Comparison of ENCODE assay signal across 1 cellular context in the genomic region with DNA sequence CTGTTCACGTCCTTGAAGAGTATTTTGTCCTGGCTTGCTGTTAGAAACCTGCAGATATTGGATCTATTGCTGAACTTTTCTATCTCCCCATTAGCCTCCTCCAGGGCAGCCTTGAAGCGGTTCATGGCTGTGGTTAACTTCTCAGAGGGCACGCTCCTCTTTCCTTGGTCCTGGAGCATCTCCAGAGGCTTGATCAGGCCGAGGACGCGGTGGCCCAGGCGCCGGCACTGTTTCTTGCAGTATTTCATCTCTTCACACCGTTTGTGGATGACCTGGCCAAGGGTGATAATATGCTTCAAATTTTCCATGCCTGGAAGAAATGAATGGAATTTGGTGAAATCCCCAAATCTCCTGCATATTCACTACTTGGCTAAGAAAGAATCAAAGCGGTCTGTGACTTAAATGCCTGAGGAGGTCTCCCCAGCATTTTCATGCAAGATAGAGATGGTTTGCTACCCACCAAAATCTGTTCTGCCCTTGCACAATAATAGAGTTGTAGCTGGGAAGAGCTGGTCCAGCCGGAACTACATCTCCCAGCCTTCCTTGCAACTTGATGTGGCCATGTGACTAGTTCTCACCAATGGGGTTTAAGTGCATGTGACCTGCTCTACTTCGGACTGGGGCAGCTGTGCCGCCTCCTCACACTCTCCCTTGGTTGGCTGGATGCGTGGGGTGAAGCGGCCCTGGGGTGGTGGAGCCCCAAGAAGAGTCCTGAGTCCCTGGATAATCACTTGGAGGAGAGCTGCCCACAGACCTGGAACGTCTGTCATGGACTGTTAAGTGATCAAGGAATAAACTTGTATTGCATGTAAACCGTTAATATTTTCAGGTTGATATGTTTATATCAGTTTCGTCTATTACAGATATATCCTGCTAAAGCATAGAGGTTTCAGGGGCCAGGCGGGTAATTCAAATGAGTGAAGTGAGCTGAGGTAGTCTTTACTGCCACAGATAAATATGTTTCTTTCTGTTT.
A peak's percentile ranks its signal among the peaks of the same experiment; 100 is the strongest.
TF ChIP-seq lines count a peak whose summit lies in the region.

No MANE protein-coding gene starts in this region.

TF ChIP-seq in K562, 482 proteins besides CTCF, POLR2A, EP300 and RAD21 (continued from another document and continues in another):
- TF ChIP-seq, protein P1, sequence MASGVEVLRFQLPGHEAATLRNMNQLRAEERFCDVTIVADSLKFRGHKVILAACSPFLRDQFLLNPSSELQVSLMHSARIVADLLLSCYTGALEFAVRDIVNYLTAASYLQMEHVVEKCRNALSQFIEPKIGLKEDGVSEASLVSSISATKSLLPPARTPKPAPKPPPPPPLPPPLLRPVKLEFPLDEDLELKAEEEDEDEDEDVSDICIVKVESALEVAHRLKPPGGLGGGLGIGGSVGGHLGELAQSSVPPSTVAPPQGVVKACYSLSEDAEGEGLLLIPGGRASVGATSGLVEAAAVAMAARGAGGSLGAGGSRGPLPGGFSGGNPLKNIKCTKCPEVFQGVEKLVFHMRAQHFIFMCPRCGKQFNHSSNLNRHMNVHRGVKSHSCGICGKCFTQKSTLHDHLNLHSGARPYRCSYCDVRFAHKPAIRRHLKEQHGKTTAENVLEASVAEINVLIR (CRISPR knock-in tag; IDR thresholded peaks at IDR 0.05), result no peak
- TF ChIP-seq ELF1 (tag; IDR thresholded peaks at IDR 0.05) (no peak), RAD51 (IDR thresholded peaks at IDR 0.05; ENCODE audit: borderline replicate concordance, low read depth) (peak; percentile 98), NCOA4 (IDR thresholded peaks at IDR 0.05; ENCODE audit: partially characterized antibody) (no peak), ETV1 (tag; conservative IDR thresholded peaks at IDR 0.05; ENCODE audit: low read depth) (no peak), ZNF133 (CRISPR knock-in tag; IDR thresholded peaks at IDR 0.05) (no peak), EWSR1 (IDR thresholded peaks at IDR 0.05; ENCODE audit: borderline replicate concordance, low read depth, partially characterized antibody) (no peak), CHD2 (IDR thresholded peaks at IDR 0.05; ENCODE audit: low read depth, low read length) (peak; percentile 77), CREB1 (IDR thresholded peaks at IDR 0.05) (peak; percentile 40; the same call in 1 of the 2 replicates), CREB1 (CRISPR knock-in tag; IDR thresholded peaks at IDR 0.05) (no peak), MECOM (CRISPR knock-in tag; IDR thresholded peaks at IDR 0.05) (no peak), KDM5B (IDR thresholded peaks at IDR 0.05; ENCODE audit: insufficient replicate concordance, low read depth, low read length) (peak; percentile 79), ZNF143 (CRISPR knock-in tag; IDR thresholded peaks at IDR 0.05) (peak; percentile 95), NR2C1 (IDR thresholded peaks at IDR 0.05) (peak; percentile 70), NR2C1 (tag; IDR thresholded peaks at IDR 0.05) (peak; percentile 89), GABPA (tag; conservative IDR thresholded peaks at IDR 0.05; ENCODE audit: low read depth) (no peak), SMARCE1 (IDR thresholded peaks at IDR 0.05) (no peak), SNIP1 (IDR thresholded peaks at IDR 0.05; ENCODE audit: low read depth) (no peak), DIDO1 (tag; IDR thresholded peaks at IDR 0.05; ENCODE audit: low read depth) (no peak), TBL1XR1 (IDR thresholded peaks at IDR 0.05; ENCODE audit: low read length in 2 of 2) (no peak)
- TF ChIP-seq, protein P2, sequence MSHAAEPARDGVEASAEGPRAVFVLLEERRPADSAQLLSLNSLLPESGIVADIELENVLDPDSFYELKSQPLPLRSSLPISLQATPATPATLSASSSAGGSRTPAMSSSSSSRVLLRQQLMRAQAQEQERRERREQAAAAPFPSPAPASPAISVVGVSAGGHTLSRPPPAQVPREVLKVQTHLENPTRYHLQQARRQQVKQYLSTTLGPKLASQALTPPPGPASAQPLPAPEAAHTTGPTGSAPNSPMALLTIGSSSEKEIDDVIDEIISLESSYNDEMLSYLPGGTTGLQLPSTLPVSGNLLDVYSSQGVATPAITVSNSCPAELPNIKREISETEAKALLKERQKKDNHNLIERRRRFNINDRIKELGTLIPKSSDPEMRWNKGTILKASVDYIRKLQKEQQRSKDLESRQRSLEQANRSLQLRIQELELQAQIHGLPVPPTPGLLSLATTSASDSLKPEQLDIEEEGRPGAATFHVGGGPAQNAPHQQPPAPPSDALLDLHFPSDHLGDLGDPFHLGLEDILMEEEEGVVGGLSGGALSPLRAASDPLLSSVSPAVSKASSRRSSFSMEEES (CRISPR knock-in tag; IDR thresholded peaks at IDR 0.05), result peak; percentile 70
- TF ChIP-seq, protein P3, sequence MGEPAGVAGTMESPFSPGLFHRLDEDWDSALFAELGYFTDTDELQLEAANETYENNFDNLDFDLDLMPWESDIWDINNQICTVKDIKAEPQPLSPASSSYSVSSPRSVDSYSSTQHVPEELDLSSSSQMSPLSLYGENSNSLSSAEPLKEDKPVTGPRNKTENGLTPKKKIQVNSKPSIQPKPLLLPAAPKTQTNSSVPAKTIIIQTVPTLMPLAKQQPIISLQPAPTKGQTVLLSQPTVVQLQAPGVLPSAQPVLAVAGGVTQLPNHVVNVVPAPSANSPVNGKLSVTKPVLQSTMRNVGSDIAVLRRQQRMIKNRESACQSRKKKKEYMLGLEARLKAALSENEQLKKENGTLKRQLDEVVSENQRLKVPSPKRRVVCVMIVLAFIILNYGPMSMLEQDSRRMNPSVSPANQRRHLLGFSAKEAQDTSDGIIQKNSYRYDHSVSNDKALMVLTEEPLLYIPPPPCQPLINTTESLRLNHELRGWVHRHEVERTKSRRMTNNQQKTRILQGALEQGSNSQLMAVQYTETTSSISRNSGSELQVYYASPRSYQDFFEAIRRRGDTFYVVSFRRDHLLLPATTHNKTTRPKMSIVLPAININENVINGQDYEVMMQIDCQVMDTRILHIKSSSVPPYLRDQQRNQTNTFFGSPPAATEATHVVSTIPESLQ (CRISPR knock-in tag; IDR thresholded peaks at IDR 0.05), result no peak
- TF ChIP-seq, protein P4, sequence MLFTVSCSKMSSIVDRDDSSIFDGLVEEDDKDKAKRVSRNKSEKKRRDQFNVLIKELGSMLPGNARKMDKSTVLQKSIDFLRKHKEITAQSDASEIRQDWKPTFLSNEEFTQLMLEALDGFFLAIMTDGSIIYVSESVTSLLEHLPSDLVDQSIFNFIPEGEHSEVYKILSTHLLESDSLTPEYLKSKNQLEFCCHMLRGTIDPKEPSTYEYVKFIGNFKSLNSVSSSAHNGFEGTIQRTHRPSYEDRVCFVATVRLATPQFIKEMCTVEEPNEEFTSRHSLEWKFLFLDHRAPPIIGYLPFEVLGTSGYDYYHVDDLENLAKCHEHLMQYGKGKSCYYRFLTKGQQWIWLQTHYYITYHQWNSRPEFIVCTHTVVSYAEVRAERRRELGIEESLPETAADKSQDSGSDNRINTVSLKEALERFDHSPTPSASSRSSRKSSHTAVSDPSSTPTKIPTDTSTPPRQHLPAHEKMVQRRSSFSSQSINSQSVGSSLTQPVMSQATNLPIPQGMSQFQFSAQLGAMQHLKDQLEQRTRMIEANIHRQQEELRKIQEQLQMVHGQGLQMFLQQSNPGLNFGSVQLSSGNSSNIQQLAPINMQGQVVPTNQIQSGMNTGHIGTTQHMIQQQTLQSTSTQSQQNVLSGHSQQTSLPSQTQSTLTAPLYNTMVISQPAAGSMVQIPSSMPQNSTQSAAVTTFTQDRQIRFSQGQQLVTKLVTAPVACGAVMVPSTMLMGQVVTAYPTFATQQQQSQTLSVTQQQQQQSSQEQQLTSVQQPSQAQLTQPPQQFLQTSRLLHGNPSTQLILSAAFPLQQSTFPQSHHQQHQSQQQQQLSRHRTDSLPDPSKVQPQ (CRISPR knock-in tag; IDR thresholded peaks at IDR 0.05; ENCODE audit: borderline replicate concordance), result no peak
- TF ChIP-seq, protein P5, sequence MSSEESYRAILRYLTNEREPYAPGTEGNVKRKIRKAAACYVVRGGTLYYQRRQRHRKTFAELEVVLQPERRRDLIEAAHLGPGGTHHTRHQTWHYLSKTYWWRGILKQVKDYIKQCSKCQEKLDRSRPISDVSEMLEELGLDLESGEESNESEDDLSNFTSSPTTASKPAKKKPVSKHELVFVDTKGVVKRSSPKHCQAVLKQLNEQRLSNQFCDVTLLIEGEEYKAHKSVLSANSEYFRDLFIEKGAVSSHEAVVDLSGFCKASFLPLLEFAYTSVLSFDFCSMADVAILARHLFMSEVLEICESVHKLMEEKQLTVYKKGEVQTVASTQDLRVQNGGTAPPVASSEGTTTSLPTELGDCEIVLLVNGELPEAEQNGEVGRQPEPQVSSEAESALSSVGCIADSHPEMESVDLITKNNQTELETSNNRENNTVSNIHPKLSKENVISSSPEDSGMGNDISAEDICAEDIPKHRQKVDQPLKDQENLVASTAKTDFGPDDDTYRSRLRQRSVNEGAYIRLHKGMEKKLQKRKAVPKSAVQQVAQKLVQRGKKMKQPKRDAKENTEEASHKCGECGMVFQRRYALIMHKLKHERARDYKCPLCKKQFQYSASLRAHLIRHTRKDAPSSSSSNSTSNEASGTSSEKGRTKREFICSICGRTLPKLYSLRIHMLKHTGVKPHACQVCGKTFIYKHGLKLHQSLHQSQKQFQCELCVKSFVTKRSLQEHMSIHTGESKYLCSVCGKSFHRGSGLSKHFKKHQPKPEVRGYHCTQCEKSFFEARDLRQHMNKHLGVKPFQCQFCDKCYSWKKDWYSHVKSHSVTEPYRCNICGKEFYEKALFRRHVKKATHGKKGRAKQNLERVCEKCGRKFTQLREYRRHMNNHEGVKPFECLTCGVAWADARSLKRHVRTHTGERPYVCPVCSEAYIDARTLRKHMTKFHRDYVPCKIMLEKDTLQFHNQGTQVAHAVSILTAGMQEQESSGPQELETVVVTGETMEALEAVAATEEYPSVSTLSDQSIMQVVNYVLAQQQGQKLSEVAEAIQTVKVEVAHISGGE (CRISPR knock-in tag; IDR thresholded peaks at IDR 0.05), result no peak
- TF ChIP-seq, protein P6, sequence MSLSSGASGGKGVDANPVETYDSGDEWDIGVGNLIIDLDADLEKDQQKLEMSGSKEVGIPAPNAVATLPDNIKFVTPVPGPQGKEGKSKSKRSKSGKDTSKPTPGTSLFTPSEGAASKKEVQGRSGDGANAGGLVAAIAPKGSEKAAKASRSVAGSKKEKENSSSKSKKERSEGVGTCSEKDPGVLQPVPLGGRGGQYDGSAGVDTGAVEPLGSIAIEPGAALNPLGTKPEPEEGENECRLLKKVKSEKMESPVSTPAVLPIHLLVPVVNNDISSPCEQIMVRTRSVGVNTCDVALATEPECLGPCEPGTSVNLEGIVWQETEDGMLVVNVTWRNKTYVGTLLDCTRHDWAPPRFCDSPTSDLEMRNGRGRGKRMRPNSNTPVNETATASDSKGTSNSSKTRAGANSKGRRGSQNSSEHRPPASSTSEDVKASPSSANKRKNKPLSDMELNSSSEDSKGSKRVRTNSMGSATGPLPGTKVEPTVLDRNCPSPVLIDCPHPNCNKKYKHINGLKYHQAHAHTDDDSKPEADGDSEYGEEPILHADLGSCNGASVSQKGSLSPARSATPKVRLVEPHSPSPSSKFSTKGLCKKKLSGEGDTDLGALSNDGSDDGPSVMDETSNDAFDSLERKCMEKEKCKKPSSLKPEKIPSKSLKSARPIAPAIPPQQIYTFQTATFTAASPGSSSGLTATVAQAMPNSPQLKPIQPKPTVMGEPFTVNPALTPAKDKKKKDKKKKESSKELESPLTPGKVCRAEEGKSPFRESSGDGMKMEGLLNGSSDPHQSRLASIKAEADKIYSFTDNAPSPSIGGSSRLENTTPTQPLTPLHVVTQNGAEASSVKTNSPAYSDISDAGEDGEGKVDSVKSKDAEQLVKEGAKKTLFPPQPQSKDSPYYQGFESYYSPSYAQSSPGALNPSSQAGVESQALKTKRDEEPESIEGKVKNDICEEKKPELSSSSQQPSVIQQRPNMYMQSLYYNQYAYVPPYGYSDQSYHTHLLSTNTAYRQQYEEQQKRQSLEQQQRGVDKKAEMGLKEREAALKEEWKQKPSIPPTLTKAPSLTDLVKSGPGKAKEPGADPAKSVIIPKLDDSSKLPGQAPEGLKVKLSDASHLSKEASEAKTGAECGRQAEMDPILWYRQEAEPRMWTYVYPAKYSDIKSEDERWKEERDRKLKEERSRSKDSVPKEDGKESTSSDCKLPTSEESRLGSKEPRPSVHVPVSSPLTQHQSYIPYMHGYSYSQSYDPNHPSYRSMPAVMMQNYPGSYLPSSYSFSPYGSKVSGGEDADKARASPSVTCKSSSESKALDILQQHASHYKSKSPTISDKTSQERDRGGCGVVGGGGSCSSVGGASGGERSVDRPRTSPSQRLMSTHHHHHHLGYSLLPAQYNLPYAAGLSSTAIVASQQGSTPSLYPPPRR (CRISPR knock-in tag; IDR thresholded peaks at IDR 0.05; ENCODE audit: borderline replicate concordance), result no peak
- TF ChIP-seq, protein P7, sequence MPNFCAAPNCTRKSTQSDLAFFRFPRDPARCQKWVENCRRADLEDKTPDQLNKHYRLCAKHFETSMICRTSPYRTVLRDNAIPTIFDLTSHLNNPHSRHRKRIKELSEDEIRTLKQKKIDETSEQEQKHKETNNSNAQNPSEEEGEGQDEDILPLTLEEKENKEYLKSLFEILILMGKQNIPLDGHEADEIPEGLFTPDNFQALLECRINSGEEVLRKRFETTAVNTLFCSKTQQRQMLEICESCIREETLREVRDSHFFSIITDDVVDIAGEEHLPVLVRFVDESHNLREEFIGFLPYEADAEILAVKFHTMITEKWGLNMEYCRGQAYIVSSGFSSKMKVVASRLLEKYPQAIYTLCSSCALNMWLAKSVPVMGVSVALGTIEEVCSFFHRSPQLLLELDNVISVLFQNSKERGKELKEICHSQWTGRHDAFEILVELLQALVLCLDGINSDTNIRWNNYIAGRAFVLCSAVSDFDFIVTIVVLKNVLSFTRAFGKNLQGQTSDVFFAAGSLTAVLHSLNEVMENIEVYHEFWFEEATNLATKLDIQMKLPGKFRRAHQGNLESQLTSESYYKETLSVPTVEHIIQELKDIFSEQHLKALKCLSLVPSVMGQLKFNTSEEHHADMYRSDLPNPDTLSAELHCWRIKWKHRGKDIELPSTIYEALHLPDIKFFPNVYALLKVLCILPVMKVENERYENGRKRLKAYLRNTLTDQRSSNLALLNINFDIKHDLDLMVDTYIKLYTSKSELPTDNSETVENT (CRISPR knock-in tag; IDR thresholded peaks at IDR 0.05), result no peak
- TF ChIP-seq, protein P8, sequence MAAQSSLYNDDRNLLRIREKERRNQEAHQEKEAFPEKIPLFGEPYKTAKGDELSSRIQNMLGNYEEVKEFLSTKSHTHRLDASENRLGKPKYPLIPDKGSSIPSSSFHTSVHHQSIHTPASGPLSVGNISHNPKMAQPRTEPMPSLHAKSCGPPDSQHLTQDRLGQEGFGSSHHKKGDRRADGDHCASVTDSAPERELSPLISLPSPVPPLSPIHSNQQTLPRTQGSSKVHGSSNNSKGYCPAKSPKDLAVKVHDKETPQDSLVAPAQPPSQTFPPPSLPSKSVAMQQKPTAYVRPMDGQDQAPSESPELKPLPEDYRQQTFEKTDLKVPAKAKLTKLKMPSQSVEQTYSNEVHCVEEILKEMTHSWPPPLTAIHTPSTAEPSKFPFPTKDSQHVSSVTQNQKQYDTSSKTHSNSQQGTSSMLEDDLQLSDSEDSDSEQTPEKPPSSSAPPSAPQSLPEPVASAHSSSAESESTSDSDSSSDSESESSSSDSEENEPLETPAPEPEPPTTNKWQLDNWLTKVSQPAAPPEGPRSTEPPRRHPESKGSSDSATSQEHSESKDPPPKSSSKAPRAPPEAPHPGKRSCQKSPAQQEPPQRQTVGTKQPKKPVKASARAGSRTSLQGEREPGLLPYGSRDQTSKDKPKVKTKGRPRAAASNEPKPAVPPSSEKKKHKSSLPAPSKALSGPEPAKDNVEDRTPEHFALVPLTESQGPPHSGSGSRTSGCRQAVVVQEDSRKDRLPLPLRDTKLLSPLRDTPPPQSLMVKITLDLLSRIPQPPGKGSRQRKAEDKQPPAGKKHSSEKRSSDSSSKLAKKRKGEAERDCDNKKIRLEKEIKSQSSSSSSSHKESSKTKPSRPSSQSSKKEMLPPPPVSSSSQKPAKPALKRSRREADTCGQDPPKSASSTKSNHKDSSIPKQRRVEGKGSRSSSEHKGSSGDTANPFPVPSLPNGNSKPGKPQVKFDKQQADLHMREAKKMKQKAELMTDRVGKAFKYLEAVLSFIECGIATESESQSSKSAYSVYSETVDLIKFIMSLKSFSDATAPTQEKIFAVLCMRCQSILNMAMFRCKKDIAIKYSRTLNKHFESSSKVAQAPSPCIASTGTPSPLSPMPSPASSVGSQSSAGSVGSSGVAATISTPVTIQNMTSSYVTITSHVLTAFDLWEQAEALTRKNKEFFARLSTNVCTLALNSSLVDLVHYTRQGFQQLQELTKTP (IDR thresholded peaks at IDR 0.05; ENCODE audit: low read depth in 1 of 2, partially characterized antibody in 2 of 2), result peak in 1 of 2 experiments; percentile 86
